Comparison of ENCODE assay signal across 24 cellular contexts in the genomic region with DNA sequence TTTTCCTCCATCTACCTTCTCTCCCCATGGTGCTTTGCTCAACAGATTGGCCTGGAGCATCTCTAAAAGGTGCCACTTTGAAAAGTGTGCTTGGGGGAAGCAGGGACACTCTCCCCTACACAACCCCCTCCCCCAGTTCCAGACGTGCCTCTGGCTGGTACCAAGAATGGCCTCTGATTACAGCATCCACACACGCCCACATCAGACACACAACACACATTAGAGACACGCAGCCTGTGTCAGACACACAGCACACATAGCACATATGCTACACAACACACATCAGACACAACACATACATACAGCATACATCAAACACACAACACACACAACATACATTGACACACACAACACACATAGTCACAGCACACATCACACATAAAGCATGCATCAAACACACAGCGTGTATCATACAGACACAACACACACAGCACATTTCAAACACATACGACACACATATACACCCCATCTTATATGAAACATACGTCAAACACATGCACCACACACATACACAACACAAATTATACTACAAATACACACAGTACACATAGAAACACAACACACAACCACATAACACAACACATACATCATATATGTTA.
DNase-seq lines count a peak whose midpoint lies in the region; FAIRE-seq and TF ChIP-seq lines count a peak whose summit lies in the region.
"Had no signal": no experiment of that assay in that cellular context is flagged by ENCODE, and none has a peak within 500 bp of the region (broad histone marks: within the 10 kb centered on the region; RNA-seq: fewer than 3 reads in every experiment).

No MANE protein-coding gene starts in this region.

- no TSS peak for BruUV-seq in mammary epithelial cell (replicated peaks; lab: Mats Ljungman, UMichigan)

- no peaks in the 10 kb centered on the region for H3K36me3 Mint-ChIP-seq in glutamatergic neuron (ENCODE audit: unreplicated experiment)
- H3K36me3 Mint-ChIP-seq: activated naive CD4-positive, alpha-beta T cell treated with anti-CD3 and anti-CD28 coated beads, Interleukin-2, amount 50 U/mL, for 72 hours; WTC11 had no signal

- H3K27ac ChIP-seq in breast epithelium = peak overlapping the region; percentile 88 to 93
- no peak overlapping the region for H3K27ac ChIP-seq in mammary epithelial cell (ENCODE audit: insufficient read depth, low read depth, low read length)
- H3K27ac ChIP-seq in H1 (ENCODE audit: low read depth, low read length) = no peak overlapping the region
- H3K27ac ChIP-seq in neuronal stem cell (replicated peaks; ENCODE audit: low read length) = no peak overlapping the region

- no peak overlapping the region for H3K4me3 Mint-ChIP-seq in glutamatergic neuron (ENCODE audit: unreplicated experiment)
- H3K4me3 Mint-ChIP-seq: dendritic cell treated with granulocyte-macrophage colony-stimulating factor and Interleukin-4, amounts not matched to agents 40 ng/mL and 50 ng/mL, for 4 days; H9; T-helper 2 cell treated with Interferon-gamma antibody and Interleukin-4, amounts not matched to agents 5 μg/mL and 100 μg/mL, for 36 hours; WTC11 had no signal

- no peak for TF ChIP-seq POLR2A in breast epithelium (IDR thresholded peaks at IDR 0.05)
- no peak for TF ChIP-seq POLR2A in H1 (IDR thresholded peaks at IDR 0.05; ENCODE audit: control extremely low read depth in 1 of 2, low read depth in 2 of 2, low read length in 2 of 2)

- H3K27ac Mint-ChIP-seq in glutamatergic neuron (ENCODE audit: unreplicated experiment) = no peak overlapping the region
- H3K27ac Mint-ChIP-seq: dendritic cell treated with granulocyte-macrophage colony-stimulating factor and Interleukin-4, amounts not matched to agents 40 ng/mL and 50 ng/mL, for 4 days; T-helper 2 cell treated with Interferon-gamma antibody and Interleukin-4, amounts not matched to agents 5 μg/mL and 100 μg/mL, for 36 hours; WTC11 had no signal

- H3K23me2 ChIP-seq in H1 (ENCODE audit: low read depth, low read length) = peaks cover 9% of the 10 kb centered on the region

- 75% methylated on average over 6 of the region's 6 CpGs for WGBS in mammary epithelial cell (ENCODE audit: low coverage, missing lambda C conversion rate)
- 86 to 100% methylated on average over 1 to 6 of the region's 6 CpGs for WGBS in H1 (ENCODE audit: extremely low coverage in 1 of 2, insufficient coverage in 1 of 2, insufficient read length in 1 of 2, insufficient replicate concordance in 2 of 2, low coverage in 1 of 2, low lambda C conversion rate in 2 of 2, missing lambda C conversion rate in 1 of 2), 2 experiments
- 100% methylated on average over 3 of the region's 6 CpGs; no CpG with 5 or more reads in 1 of the 2 donors for WGBS in neuronal stem cell (ENCODE audit: extremely low coverage in 2 of 2, insufficient read length in 2 of 2, insufficient replicate concordance in 1 of 2), 2 donors

- H3K14ac ChIP-seq in H1 (ENCODE audit: insufficient read length) = no peak overlapping the region
- peak overlapping the region; percentile 1 for H3K14ac ChIP-seq in neuronal stem cell (ENCODE audit: low read length)

- H3K27me3 Mint-ChIP-seq in glutamatergic neuron (ENCODE audit: unreplicated experiment) = peaks cover 17% of the 10 kb centered on the region

- intact Hi-C loops in breast epithelium (cut with DNase I; ENCODE audit: low total_unique reads) = no loop called here
- intact Hi-C loops in mammary epithelial cell (cut with micrococcal nuclease) = no loop called here

- H3K23ac ChIP-seq in H1 (ENCODE audit: insufficient read length) (no peak overlapping the region), neuronal stem cell (ENCODE audit: low read depth, low read length, poor library complexity) (no peak overlapping the region)

- no peak for FAIRE-seq in H1 (lab: Jason Lieb, UNC)
- FAIRE-seq in urothelium cell line (lab: Jason Lieb, UNC) = peak; percentile 70
- FAIRE-seq: A204.1 had no signal

- DNase-seq in breast epithelium (ENCODE audit: low spot score in 2 of 2) = no peak
- no peak for DNase-seq in mammary epithelial cell
- DNase-seq in H1 (ENCODE audit: low read depth in 1 of 2, low spot score in 2 of 2) = no peak
- no peak for DNase-seq in neuronal stem cell (ENCODE audit: low spot score)
- no peak for DNase-seq in urothelium cell line (ENCODE audit: low spot score)
- DNase-seq in AG08396 (ENCODE audit: low spot score) = no peak
- DNase-seq in iPS-NIHi11 (ENCODE audit: low spot score) = no peak
- no peak for DNase-seq in glutamatergic neuron
- DNase-seq: activated CD8-positive, alpha-beta memory T cell treated with anti-CD3 and anti-CD28 coated beads for 24 hours; activated T-cell treated with anti-CD3 and anti-CD28 coated beads, Interleukin-2, amount 50 U/mL, for 48 hours; Caco-2; lower lobe of right lung; NCI-H1105 treated with DMSO at 0.1 percent for 48 hours; NCI-H510A treated with DMSO at 0.1 percent for 48 hours; RPMI8226; SK-N-SH; stimulated activated CD4-positive, alpha-beta T cell treated with anti-CD3 and anti-CD28 coated beads, Interleukin-2, amount 100 ng/mL, for 24 hours; stimulated activated naive CD4-positive, alpha-beta T cell treated with Interleukin-2 at 50 U/mL for 16 hours had no signal

- no peak overlapping the region for H3K4me2 ChIP-seq in mammary epithelial cell (ENCODE audit: insufficient read depth, low read depth, low read length)
- H3K4me2 ChIP-seq in H1 (ENCODE audit: insufficient read depth in 1 of 2, low read depth in 2 of 2, low read length in 2 of 2) = no peak overlapping the region
- H3K4me2 ChIP-seq in neuronal stem cell (ENCODE audit: insufficient read depth, low read length, poor library complexity, severe bottlenecking) = no peak overlapping the region

- H3K36me3 ChIP-seq in breast epithelium (no peaks in the 10 kb centered on the region), mammary epithelial cell (ENCODE audit: insufficient read depth, low read length) (no peaks in the 10 kb centered on the region), H1 (ENCODE audit: control insufficient read depth in 2 of 4, insufficient read depth in 4 of 4, low read length in 3 of 4) (no peaks in the 10 kb centered on the region), neuronal stem cell (replicated peaks in 1 of 2; ENCODE audit: control insufficient read depth in 2 of 2, insufficient read depth in 2 of 2, low read length in 2 of 2) (no peaks in the 10 kb centered on the region)
- H3K36me3 ChIP-seq: lower lobe of right lung had no signal

- H3K4me1 ChIP-seq in breast epithelium (peaks cover 6 to 16% of the 10 kb centered on the region in 2 donors), mammary epithelial cell (ENCODE audit: insufficient read depth, low read length) (peaks cover 19% of the 10 kb centered on the region), H1 (replicated peaks in 1 of 4; ENCODE audit: control insufficient read depth in 3 of 4, insufficient read depth in 4 of 4, low read length in 3 of 4) (peaks cover 13 to 23% (median 13%) of the 10 kb centered on the region in 4 experiments), neuronal stem cell (ENCODE audit: control insufficient read depth in 2 of 2, insufficient read depth in 1 of 2, low read depth in 1 of 2, low read length in 2 of 2) (peaks cover 24 to 25% of the 10 kb centered on the region in 2 donors)
- H3K4me1 ChIP-seq: Caco-2 had no signal

- H3K9me3 ChIP-seq in breast epithelium (no peaks in the 10 kb centered on the region), mammary epithelial cell (replicated peaks; ENCODE audit: insufficient read depth, low read length) (no peaks in the 10 kb centered on the region), H1 (ENCODE audit: insufficient read depth in 2 of 2, low read depth in 1 of 2, low read length in 1 of 2) (no peaks in the 10 kb centered on the region), neuronal stem cell (replicated peaks in 1 of 2; ENCODE audit: control insufficient read depth in 2 of 2, insufficient read depth in 1 of 2, low read depth in 1 of 2, low read length in 2 of 2) (peaks cover 0 to 1% of the 10 kb centered on the region in 2 donors)
- H3K9me3 ChIP-seq: Caco-2, lower lobe of right lung, SK-N-SH had no signal

- dilution Hi-C loops in mammary epithelial cell (cut with HindIII; ENCODE audit: low sequenced_read_pairs) = no loop called here

- peak overlapping the region; percentile 43; the same call in 1 of the 2 replicates for H2BK20ac ChIP-seq in H1 (ENCODE audit: low read length)

- CTCF ChIA-PET in mammary epithelial cell (lab: Charles Lee; ENCODE audit: low non-redundant PET) = no interaction called here
- CTCF ChIA-PET in H1 (lab: Charles Lee; ENCODE audit: partially characterized antibody) = interaction anchor here (3.0 to 14.3 kb wide), 3 partner anchors 13 to 42 kb away, joined by 28 to 130 read pairs (median 71); no protein-coding TSS in a partner anchor

- H3K4ac ChIP-seq in H1 (replicated peaks; ENCODE audit: insufficient read length, low read depth, low read length) (peak overlapping the region; percentile 94), neuronal stem cell (ENCODE audit: low read length) (peak overlapping the region; percentile 1)

- no peaks in the 10 kb centered on the region for H3K27me3 ChIP-seq in breast epithelium
- H3K27me3 ChIP-seq in mammary epithelial cell (ENCODE audit: insufficient read depth, low read length) = no peaks in the 10 kb centered on the region
- H3K27me3 ChIP-seq in H1 (replicated peaks in 1 of 4; ENCODE audit: control insufficient read depth in 3 of 4, extremely low read depth in 1 of 4, insufficient read depth in 3 of 4, low read length in 3 of 4) = no peaks in the 10 kb centered on the region
- no peaks in the 10 kb centered on the region for H3K27me3 ChIP-seq in neuronal stem cell (ENCODE audit: control insufficient read depth in 3 of 3, insufficient read depth in 3 of 3, low read depth in 1 of 3, low read length in 3 of 3)

- H4K8ac ChIP-seq in H1 (ENCODE audit: extremely low read depth, insufficient read depth, low read length) = no peak overlapping the region
- no peak overlapping the region for H4K8ac ChIP-seq in neuronal stem cell (ENCODE audit: low read depth, low read length)

- peaks cover 13% of the 10 kb centered on the region for H3K9me3 Mint-ChIP-seq in glutamatergic neuron (ENCODE audit: unreplicated experiment)
- H3K9me3 Mint-ChIP-seq: activated naive CD4-positive, alpha-beta T cell treated with anti-CD3 and anti-CD28 coated beads, Interleukin-2, amount 50 U/mL, for 72 hours; dendritic cell treated with granulocyte-macrophage colony-stimulating factor and Interleukin-4, amounts not matched to agents 40 ng/mL and 50 ng/mL, for 4 days; H9; T-helper 2 cell treated with Interferon-gamma antibody and Interleukin-4, amounts not matched to agents 5 μg/mL and 100 μg/mL, for 36 hours; WTC11 had no signal

- no peak overlapping the region for H2AFZ ChIP-seq in mammary epithelial cell (ENCODE audit: low read depth, low read length)
- H2AFZ ChIP-seq in H1 (ENCODE audit: low read length) = no peak overlapping the region
- H2AFZ ChIP-seq in neuronal stem cell (ENCODE audit: low read length) = no peak overlapping the region

- H3K4me3 ChIP-seq in breast epithelium (no peak overlapping the region), mammary epithelial cell (replicated peaks in 1 of 3; ENCODE audit: insufficient read depth in 1 of 3, low read depth in 2 of 3, low read length in 3 of 3) (no peak overlapping the region), H1 (ENCODE audit: extremely low read depth in 1 of 4, insufficient read depth in 2 of 4, low read depth in 3 of 4, low read length in 4 of 4) (no peak overlapping the region), neuronal stem cell (ENCODE audit: low read length in 2 of 2) (no peak overlapping the region)
- H3K4me3 ChIP-seq: lower lobe of right lung had no signal

- H3K9ac ChIP-seq in mammary epithelial cell (ENCODE audit: insufficient read depth, low read length) = no peak overlapping the region
- H3K9ac ChIP-seq in H1 (replicated peaks in 1 of 4; ENCODE audit: extremely low read depth in 1 of 4, low read depth in 3 of 4, low read length in 3 of 4) = peak overlapping the region in 1 of 4 experiments; percentile 54; a peak in 1 of 7 replicates
- no peak overlapping the region for H3K9ac ChIP-seq in neuronal stem cell (ENCODE audit: low read depth, low read length, poor library complexity)
- H3K9ac ChIP-seq: SK-N-SH had no signal

- peaks cover 10% of the 10 kb centered on the region for H3K4me1 Mint-ChIP-seq in glutamatergic neuron (ENCODE audit: low read depth, unreplicated experiment)

- H4K20me1 ChIP-seq in mammary epithelial cell (ENCODE audit: insufficient read depth, low read length) (no peaks in the 10 kb centered on the region), H1 (replicated peaks in 1 of 2; ENCODE audit: control insufficient read depth in 1 of 2, insufficient read depth in 2 of 2, low read length in 2 of 2) (peaks cover 0 to 3% of the 10 kb centered on the region in 2 experiments)

- peak overlapping the region; percentile 100 for H2AK5ac ChIP-seq in H1 (ENCODE audit: low read depth, low read length)
- no peak overlapping the region for H2AK5ac ChIP-seq in neuronal stem cell (ENCODE audit: low read depth, low read length)

- peak overlapping the region; percentile 99 for H2BK15ac ChIP-seq in H1 (ENCODE audit: low read length)
- no peak overlapping the region for H2BK15ac ChIP-seq in neuronal stem cell (ENCODE audit: low read length)

- POLR2A ChIA-PET in H1 (lab: Charles Lee; ENCODE audit: partially characterized antibody) = interaction anchor here (1.4 to 3.1 kb wide), 2 partner anchors 20 to 41 kb away, joined by 4 to 17 read pairs; no protein-coding TSS in a partner anchor

- TF ChIP-seq CTCF in breast epithelium (IDR thresholded peaks at IDR 0.05) (no peak), mammary epithelial cell (conservative IDR thresholded peaks at IDR 0.05 in 1 of 2, IDR thresholded peaks at IDR 0.05 in 1 of 2; ENCODE audit: extremely low read depth in 1 of 2, insufficient read depth in 1 of 2, low read depth in 1 of 2, low read length in 2 of 2) (no peak), H1 (IDR thresholded peaks at IDR 0.05; ENCODE audit: control extremely low read depth in 1 of 3, insufficient read depth in 1 of 3, low read depth in 1 of 3, low read length in 3 of 3) (no peak), glutamatergic neuron (IDR thresholded peaks at IDR 0.05; ENCODE audit: partially characterized antibody, unreplicated experiment) (no peak)

- H4K5ac ChIP-seq in H1 (ENCODE audit: insufficient read length, low read depth, low read length) = no peak overlapping the region

- peak overlapping the region; percentile 69 for H4K91ac ChIP-seq in H1 (replicated peaks; ENCODE audit: insufficient read length, low read length)
- no peak overlapping the region for H4K91ac ChIP-seq in neuronal stem cell (ENCODE audit: low read depth, low read length, poor library complexity)

- H2BK120ac ChIP-seq in H1 (replicated peaks; ENCODE audit: low read depth, low read length) = no peak overlapping the region
- H2BK120ac ChIP-seq in neuronal stem cell (ENCODE audit: low read depth, low read length) = no peak overlapping the region

- H3K18ac ChIP-seq in H1 (ENCODE audit: extremely low read depth, low read length) (no peak overlapping the region), neuronal stem cell (ENCODE audit: low read length) (no peak overlapping the region)

- no peak for TF ChIP-seq EP300 in H1 (IDR thresholded peaks at IDR 0.05; ENCODE audit: borderline replicate concordance in 1 of 2, low read depth in 2 of 2, low read length in 2 of 2)

- peak overlapping the region; percentile 99 for H2BK12ac ChIP-seq in H1 (ENCODE audit: low read depth, low read length)
- peak overlapping the region; percentile 95 for H2BK12ac ChIP-seq in neuronal stem cell (ENCODE audit: low read length)

- TF ChIP-seq RAD21 in H1 (IDR thresholded peaks at IDR 0.05 in 1 of 2, conservative IDR thresholded peaks at IDR 0.05 in 1 of 2; ENCODE audit: low read depth in 2 of 2, low read length in 2 of 2) = no peak

- peak overlapping the region; percentile 77; the same call in 1 of the 2 replicates for H2BK5ac ChIP-seq in H1 (ENCODE audit: low read depth, low read length)
- H2BK5ac ChIP-seq in neuronal stem cell (ENCODE audit: low read length) = no peak overlapping the region

- in situ Hi-C loops in mammary epithelial cell (cut with MboI; ENCODE audit: low sequenced_read_pairs in 2 of 2) = no loop called here

- peak overlapping the region; percentile 35 for H3K56ac ChIP-seq in H1 (replicated peaks; ENCODE audit: insufficient read length, low read depth, low read length)

- H3K79me1 ChIP-seq in H1 (ENCODE audit: low read depth, low read length) = no peaks in the 10 kb centered on the region
- H3K79me1 ChIP-seq in neuronal stem cell (ENCODE audit: low read depth, low read length) = no peaks in the 10 kb centered on the region

- H3K79me2 ChIP-seq in mammary epithelial cell (ENCODE audit: insufficient read depth, low read length) (no peaks in the 10 kb centered on the region), H1 (ENCODE audit: control insufficient read depth in 1 of 2, insufficient read depth in 2 of 2, low read length in 2 of 2) (no peaks in the 10 kb centered on the region)

Comparison
In these comparisons a context has a peak if more than half of its experiments do, and no peak if none do; other contexts are left out.
1. H3K27ac ChIP-seq: peak in breast epithelium (2 of 2); none in mammary epithelial cell (single experiment), H1 (single experiment) and neuronal stem cell (single experiment).